Comparison of ENCODE assay signal across 10 cellular contexts in genomic region chr7:74176555-74176954, GRCh38. TPM values are rescaled to one million over a fixed set of nuclear protein-coding genes. Genes with fewer than 3 reads are reported as not detected.
DNase-seq lines count a peak whose midpoint lies in the region; ATAC-seq, FAIRE-seq and TF ChIP-seq lines count a peak whose summit lies in the region.
"Had no signal": no experiment of that assay in that cellular context is flagged by ENCODE, and none has a peak within 500 bp of the region (broad histone marks: within the 10 kb centered on the region; RNA-seq: fewer than 3 reads in every experiment).

No MANE protein-coding gene starts in this region.

- no peak for ATAC-seq in SK-N-SH treated with all-trans-retinoic acid at 6 μM for 48 hours

- H3K4me3 ChIP-seq in SK-N-SH (ENCODE audit: low read depth in 2 of 2, low read length in 1 of 2) (no peak overlapping the region), SU-DHL-6 (ENCODE audit: insufficient read depth, low read length, poor library complexity, severe bottlenecking) (no peak overlapping the region), sigmoid colon (no peak overlapping the region), kidney (ENCODE audit: low read length in 2 of 2) (no peak overlapping the region)

- WGBS in SK-N-SH (ENCODE audit: low lambda C conversion rate) = 91% methylated on average over 3 of the region's 3 CpGs
- 64 to 67% methylated on average over 3 of the region's 3 CpGs for WGBS in sigmoid colon, 2 donors

- peaks cover 82% of the 10 kb centered on the region for H3K79me2 ChIP-seq in SK-N-SH (ENCODE audit: insufficient read depth)
- H3K79me2 ChIP-seq in SU-DHL-6 (ENCODE audit: insufficient read depth, low read length) = peaks cover 74% of the 10 kb centered on the region

- H4K20me1 ChIP-seq in SK-N-SH (ENCODE audit: insufficient read depth) (peaks cover 70% of the 10 kb centered on the region), SU-DHL-6 (ENCODE audit: low read depth, low read length) (peaks cover 52% of the 10 kb centered on the region)

- H3K36me3 ChIP-seq in SK-N-SH (replicated peaks in 1 of 2; ENCODE audit: control insufficient read depth in 1 of 2, insufficient read depth in 2 of 2, low read length in 1 of 2) = peaks cover 23 to 44% of the 10 kb centered on the region in 2 experiments
- H3K36me3 ChIP-seq in SU-DHL-6 (ENCODE audit: low read length) = peaks cover 18% of the 10 kb centered on the region
- H3K36me3 ChIP-seq in sigmoid colon = peaks cover 0 to 2% (median 0%) of the 10 kb centered on the region in 4 donors
- peaks cover 2 to 5% of the 10 kb centered on the region in 2 donors for H3K36me3 ChIP-seq in kidney (ENCODE audit: control insufficient read depth in 1 of 2, insufficient read depth in 2 of 2, low read length in 2 of 2)

- TF ChIP-seq CTCF in SK-N-SH (IDR thresholded peaks at IDR 0.05) (no peak), SU-DHL-6 (IDR thresholded peaks at IDR 0.05; ENCODE audit: insufficient read depth, low read length, poor library complexity, severe bottlenecking) (no peak), endothelial cell (IDR thresholded peaks at IDR 0.05; ENCODE audit: unreplicated experiment) (no peak), sigmoid colon (IDR thresholded peaks at IDR 0.05) (no peak), kidney (IDR thresholded peaks at IDR 0.05; ENCODE audit: borderline replicate concordance, extremely low read depth, insufficient read depth) (no peak)

- POLR2A ChIA-PET in SK-N-SH (lab: Yijun Ruan, JAX) = no interaction called here

- peaks cover 11 to 25% of the 10 kb centered on the region in 2 experiments; a peak in 3 of 4 replicates for H3K4me1 ChIP-seq in SK-N-SH (ENCODE audit: control insufficient read depth in 1 of 2, insufficient read depth in 2 of 2, low read depth in 1 of 2, low read length in 1 of 2)
- H3K4me1 ChIP-seq in sigmoid colon = peaks cover 0 to 79% (median 76%) of the 10 kb centered on the region in 4 donors
- peaks cover 14 to 29% of the 10 kb centered on the region in 2 donors for H3K4me1 ChIP-seq in kidney (ENCODE audit: control insufficient read depth in 1 of 2, insufficient read depth in 1 of 2, low read depth in 1 of 2, low read length in 2 of 2)

- TF ChIP-seq RAD21 in SK-N-SH (IDR thresholded peaks at IDR 0.05; ENCODE audit: low read length) = no peak

- no peak for FAIRE-seq in kidney (lab: Jason Lieb, UNC)

- H3K36me3 Mint-ChIP-seq in endothelial cell (ENCODE audit: low read depth, unreplicated experiment) = peaks cover 8% of the 10 kb centered on the region

- TF ChIP-seq EP300 in SK-N-SH (IDR thresholded peaks at IDR 0.05; ENCODE audit: borderline replicate concordance in 1 of 2, low read depth in 1 of 2, low read length in 1 of 2) (no peak), sigmoid colon (IDR thresholded peaks at IDR 0.05) (no peak)

- H2AFZ ChIP-seq in SK-N-SH (ENCODE audit: low read depth) (no peak overlapping the region), SU-DHL-6 (ENCODE audit: low read depth, low read length, severe bottlenecking) (no peak overlapping the region)

- peak overlapping the region; percentile 57 for H3K27ac Mint-ChIP-seq in endothelial cell (ENCODE audit: unreplicated experiment)

- H3K4me3 Mint-ChIP-seq in endothelial cell (ENCODE audit: unreplicated experiment) = peak overlapping the region; percentile 82

- intact Hi-C loops in sigmoid colon (cut with DNase I) (loop anchor here (5.0 kb wide), 1 partner anchor 76 kb away; the partner anchor contains the start of gene RFC2), kidney (cut with DNase I) (no loop called here)

- TF ChIP-seq POLR2A in sigmoid colon (IDR thresholded peaks at IDR 0.05) = no peak

- H3K4me1 Mint-ChIP-seq in endothelial cell (ENCODE audit: unreplicated experiment) = peaks cover 37% of the 10 kb centered on the region

- peaks cover 6% of the 10 kb centered on the region for H3F3A ChIP-seq in SK-N-SH (replicated peaks; ENCODE audit: insufficient read depth)
- peaks cover 14% of the 10 kb centered on the region; the same call in 1 of the 2 replicates for H3F3A ChIP-seq in SU-DHL-6 (ENCODE audit: insufficient read depth)

- H3K27ac ChIP-seq in SK-N-SH (ENCODE audit: low read depth in 2 of 2, low read length in 1 of 2) = peak overlapping the region; percentile 1 to 3; a peak in 2 of 4 replicates
- no peak overlapping the region for H3K27ac ChIP-seq in SU-DHL-6 (ENCODE audit: low read depth, low read length)
- H3K27ac ChIP-seq in sigmoid colon = peak overlapping the region in 3 of 4 donors; percentile 39 to 99 (median 58)
- H3K27ac ChIP-seq in kidney (ENCODE audit: low read depth in 2 of 2, low read length in 2 of 2) = no peak overlapping the region

- H3K9me3 ChIP-seq in SK-N-SH = no peaks in the 10 kb centered on the region
- no peaks in the 10 kb centered on the region for H3K9me3 ChIP-seq in SU-DHL-6 (ENCODE audit: insufficient read depth, low read length)
- H3K9me3 ChIP-seq in sigmoid colon = no peaks in the 10 kb centered on the region
- no peaks in the 10 kb centered on the region for H3K9me3 ChIP-seq in kidney (ENCODE audit: control insufficient read depth in 1 of 2, low read length in 2 of 2)

- CTCF ChIA-PET in SK-N-SH (lab: Yijun Ruan, JAX) = interaction anchor here (1.2 to 1.4 kb wide), 2 partner anchors 21 to 30 kb away, joined by 4 to 5 read pairs; no protein-coding TSS in a partner anchor

- H3K9me2 ChIP-seq in SK-N-SH = no peaks in the 10 kb centered on the region
- H3K9me2 ChIP-seq in SU-DHL-6 (replicated peaks; ENCODE audit: insufficient read depth, low read length) = no peaks in the 10 kb centered on the region

- H3K4me2 ChIP-seq in SK-N-SH (peak overlapping the region; percentile 95), SU-DHL-6 (ENCODE audit: low read depth, low read length, poor library complexity, severe bottlenecking) (peak overlapping the region; percentile 81)

- H3K9ac ChIP-seq in SK-N-SH = peak overlapping the region; percentile 95; the same call in 1 of the 2 replicates
- peak overlapping the region; percentile 96; the same call in 1 of the 2 replicates for H3K9ac ChIP-seq in SU-DHL-6 (ENCODE audit: low read length)
- H3K9ac ChIP-seq in kidney (ENCODE audit: low read length in 2 of 2) = no peak overlapping the region

- no peaks in the 10 kb centered on the region for H3K9me3 Mint-ChIP-seq in endothelial cell (ENCODE audit: unreplicated experiment)

- peaks cover 4% of the 10 kb centered on the region for H3K27me3 Mint-ChIP-seq in endothelial cell (ENCODE audit: unreplicated experiment)

- no peaks in the 10 kb centered on the region for H3K27me3 ChIP-seq in SK-N-SH (ENCODE audit: insufficient read depth)
- no peaks in the 10 kb centered on the region for H3K27me3 ChIP-seq in SU-DHL-6 (ENCODE audit: low read length)
- H3K27me3 ChIP-seq in sigmoid colon = no peaks in the 10 kb centered on the region

- no peak for DNase-seq in SK-N-SH
- no peak for DNase-seq in endothelial cell (ENCODE audit: low spot score)
- DNase-seq in sigmoid colon = no peak
- DNase-seq in NCI-H2227 treated with DMSO at 0.1 percent for 48 hours (lab: John Stamatoyannopoulos, UW) = no peak
- no peak for DNase-seq in NCI-H187 (lab: John Stamatoyannopoulos, UW)
- DNase-seq in kidney = no peak
- DNase-seq: stimulated activated CD4-positive, alpha-beta T cell treated with anti-CD3 and anti-CD28 coated beads, Interleukin-15, amount 100 ng/mL, for 24 hours; substantia nigra had no signal

TF ChIP-seq in SK-N-SH, 30 proteins besides CTCF, POLR2A, EP300 and RAD21 (continues in another document):
- no peak for TF ChIP-seq MAX (IDR thresholded peaks at IDR 0.05; ENCODE audit: low read depth)
- no peak for TF ChIP-seq MEF2A (IDR thresholded peaks at IDR 0.05; ENCODE audit: borderline replicate concordance, low read depth)
- TF ChIP-seq MXI1 (IDR thresholded peaks at IDR 0.05; ENCODE audit: low read depth, low read length) = no peak
- TF ChIP-seq RCOR1 (IDR thresholded peaks at IDR 0.05; ENCODE audit: low read length) = no peak
- no peak for TF ChIP-seq RXRA (IDR thresholded peaks at IDR 0.05; ENCODE audit: borderline replicate concordance, low read depth)
- TF ChIP-seq TAF1 (IDR thresholded peaks at IDR 0.05; ENCODE audit: borderline replicate concordance, low read depth, low read length) = no peak
- no peak for TF ChIP-seq TEAD4 (IDR thresholded peaks at IDR 0.05; ENCODE audit: borderline replicate concordance, insufficient read depth)
- TF ChIP-seq SIN3A (IDR thresholded peaks at IDR 0.05; ENCODE audit: borderline replicate concordance, low read depth, low read length) = no peak

TF ChIP-seq in SK-N-SH treated with all-trans-retinoic acid at 6 μM for 48 hours, 23 proteins besides CTCF, POLR2A, EP300 and RAD21 (continues in another document):
- TF ChIP-seq ESRRG (CRISPR knock-in tag; IDR thresholded peaks at IDR 0.05) (no peak), ZC3H10 (CRISPR knock-in tag; IDR thresholded peaks at IDR 0.05) (no peak), ZNF70 (CRISPR knock-in tag; IDR thresholded peaks at IDR 0.05) (no peak), PPARA (CRISPR knock-in tag; IDR thresholded peaks at IDR 0.05; ENCODE audit: borderline replicate concordance) (no peak), ISL1 (CRISPR knock-in tag; IDR thresholded peaks at IDR 0.05) (no peak), ZNF565 (CRISPR knock-in tag; conservative IDR thresholded peaks at IDR 0.05; ENCODE audit: low read depth) (no peak), ZNF8 (CRISPR knock-in tag; IDR thresholded peaks at IDR 0.05) (no peak), ARNTL (CRISPR knock-in tag; IDR thresholded peaks at IDR 0.05; ENCODE audit: borderline replicate concordance, low read depth) (no peak)

RNA-seq across cellular contexts. Expression of gene EIF4H, which starts 2.4 kb away (rescaled TPM):
- polyA plus RNA-seq in SK-N-SH (2012; rRNA removed) (443 and 468 TPM in 2 replicates), sigmoid colon (100 to 1,000 TPM; 196 to 258 (median 224) TPM), kidney (ENCODE audit: insufficient read depth, low read depth, low replicate concordance) (153 TPM)
- polyA plus RNA-seq in SK-N-SH (2012; cell fraction: cytosol; rRNA removed) = 373 and 432 TPM in 2 replicates
- 258 and 306 TPM in 2 replicates for polyA plus RNA-seq in SK-N-SH (2012; cell fraction: nucleus; rRNA removed)
- total RNA-seq in endothelial cell (ENCODE audit: unreplicated experiment) (274 TPM), sigmoid colon (100 to 1,000 TPM; 201 to 274 (median 228) TPM), kidney (240 TPM)

RNA-seq across cellular contexts. Expression of gene LAT2, which starts 33.3 kb away (rescaled TPM):
- polyA plus RNA-seq in SK-N-SH (2012; rRNA removed) (2.4 and 2.5 TPM in 2 replicates), sigmoid colon (10 to 100 TPM in 2 of 3 donors, 1 to 10 TPM in 1; 4.8 to 31.1 (median 16.2) TPM), kidney (ENCODE audit: insufficient read depth, low read depth, low replicate concordance) (3.7 TPM)
- polyA plus RNA-seq in SK-N-SH (2012; cell fraction: cytosol; rRNA removed) = 1.2 and 2.4 TPM in 2 replicates
- 4.7 and 5.1 TPM in 2 replicates for polyA plus RNA-seq in SK-N-SH (2012; cell fraction: nucleus; rRNA removed)
- total RNA-seq in endothelial cell (ENCODE audit: unreplicated experiment) (0.64 TPM), sigmoid colon (10 to 100 TPM in 1 of 4 donors, 1 to 10 TPM in 3; 2.5 to 13.0 (median 4.4) TPM), kidney (17.6 TPM)

Comparison
In these comparisons a context has a peak if more than half of its experiments do, and no peak if none do; other contexts are left out.
1. H3K27ac ChIP-seq: peak in SK-N-SH (2 of 2) and sigmoid colon (3 of 4); none in SU-DHL-6 (single experiment) and kidney (0 of 2).
2. H3K9ac ChIP-seq: peak in SK-N-SH (single experiment) and SU-DHL-6 (single experiment); none in kidney (0 of 2).